Comparison of ENCODE assay signal across 1 cellular context in the genomic region with DNA sequence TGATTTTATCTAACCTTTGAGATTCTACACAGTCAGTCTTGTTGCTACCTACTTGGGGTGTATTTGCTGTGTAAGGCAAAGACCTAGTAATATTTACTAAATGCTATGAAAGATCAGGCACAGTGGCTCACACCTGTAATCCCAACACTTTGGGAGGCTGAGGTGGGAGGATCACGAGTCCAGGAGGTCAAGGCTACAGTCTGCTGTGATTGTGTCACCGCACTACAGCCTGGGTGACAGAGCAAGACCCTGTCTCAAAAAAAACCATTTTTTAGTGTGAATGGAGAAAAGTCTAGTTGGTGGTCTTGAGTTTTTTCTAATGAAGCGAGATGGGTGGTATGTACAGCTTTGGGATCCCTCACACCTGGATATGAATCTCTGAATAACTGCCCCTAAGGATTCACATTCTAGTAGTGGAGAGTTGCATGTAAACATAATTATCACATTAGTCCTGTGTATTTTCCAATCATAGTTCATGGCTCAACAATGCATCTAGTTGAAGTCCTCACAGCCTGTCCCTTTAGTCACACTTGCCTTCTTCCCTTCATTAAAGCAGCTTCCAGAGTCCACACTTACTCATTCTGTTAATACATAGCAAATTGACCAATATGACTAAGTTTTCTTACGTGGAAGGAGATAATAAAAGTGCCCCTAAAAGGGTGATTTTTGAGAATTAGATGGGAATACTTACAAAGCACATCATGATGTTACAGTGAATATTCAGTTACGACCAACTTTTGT.
TF ChIP-seq lines count a peak whose summit lies in the region.

No MANE protein-coding gene starts in this region.

TF ChIP-seq in endothelial cell of umbilical vein, 7 proteins besides CTCF, POLR2A, EP300 and RAD21 (continued from another document):
- TF ChIP-seq MAX (IDR thresholded peaks at IDR 0.05; ENCODE audit: insufficient read depth, insufficient read length) (no peak), MYC (IDR thresholded peaks at IDR 0.05; ENCODE audit: low read depth, low read length) (no peak), POLR2AphosphoS5 (IDR thresholded peaks at IDR 0.05; ENCODE audit: insufficient read depth, low read depth, low read length) (peak; percentile 6)
